Comparison of ENCODE assay signal across 23 cellular contexts in the genomic region with DNA sequence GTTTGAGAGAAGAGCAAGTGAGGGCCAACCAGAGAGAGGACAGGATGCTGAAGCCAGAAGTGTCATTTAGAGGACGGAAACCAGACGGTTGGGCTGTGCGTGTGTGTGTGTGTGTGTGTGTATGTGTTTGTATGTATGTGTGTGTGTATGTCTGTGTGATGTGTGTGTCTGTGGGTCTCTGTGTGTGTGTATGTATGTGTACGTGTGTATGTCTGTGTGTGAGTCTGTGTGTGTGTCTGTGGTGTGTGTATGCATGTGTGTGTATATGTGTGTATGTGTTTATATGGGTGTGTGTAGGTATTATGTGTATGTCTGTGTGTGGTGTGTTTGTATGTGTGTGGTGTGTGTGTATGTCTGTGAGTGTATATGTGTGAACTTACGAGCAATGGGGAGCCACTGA.
DNase-seq lines count a peak whose midpoint lies in the region; ATAC-seq and TF ChIP-seq lines count a peak whose summit lies in the region.
"Had no signal": no experiment of that assay in that cellular context is flagged by ENCODE, and none has a peak within 500 bp of the region (broad histone marks: within the 10 kb centered on the region; RNA-seq: fewer than 3 reads in every experiment).

No MANE protein-coding gene starts in this region.

- H3K4me3 Mint-ChIP-seq in T-helper 17 cell (no peak overlapping the region), neural progenitor cell (no peak overlapping the region)
- H3K4me3 Mint-ChIP-seq: CD4-positive, alpha-beta T cell; H9; HFFc6 had no signal

- no peaks in the 10 kb centered on the region for H3K36me3 ChIP-seq in heart left ventricle
- H3K36me3 ChIP-seq in right atrium auricular region: no peaks in the 10 kb centered on the region
- no peaks in the 10 kb centered on the region for H3K36me3 ChIP-seq in neural progenitor cell
- H3K36me3 ChIP-seq in ovary: no peaks in the 10 kb centered on the region
- H3K36me3 ChIP-seq: BLaER1 treated with 17β-estradiol and CSF1 and Interleukin-3, amounts not matched to agents 10 nM and 100 nM had no signal

- H3K79me2 ChIP-seq in neural progenitor cell (ENCODE audit: low read depth): no peaks in the 10 kb centered on the region

- H3K4me1 Mint-ChIP-seq in T-helper 17 cell (peaks cover 3% of the 10 kb centered on the region), neural progenitor cell (no peaks in the 10 kb centered on the region)

- H3K36me3 Mint-ChIP-seq in T-helper 17 cell (ENCODE audit: low read depth) (peaks cover 14% of the 10 kb centered on the region), neural progenitor cell (no peaks in the 10 kb centered on the region)

- H3K4me1 ChIP-seq in heart left ventricle (peaks cover 0 to 16% (median 0%) of the 10 kb centered on the region in 12 donors), right atrium auricular region (no peaks in the 10 kb centered on the region), neural progenitor cell (no peaks in the 10 kb centered on the region), ovary (ENCODE audit: insufficient read depth) (peaks cover 3% of the 10 kb centered on the region)
- H3K4me1 ChIP-seq: A549; BLaER1 treated with 17β-estradiol and CSF1 and Interleukin-3, amounts not matched to agents 10 nM and 100 nM had no signal

- H3K4me3 ChIP-seq in heart left ventricle (no peak overlapping the region), right atrium auricular region (no peak overlapping the region), neural progenitor cell (no peak overlapping the region), ovary (no peak overlapping the region)
- H3K4me3 ChIP-seq: A549; BLaER1 treated with 17β-estradiol and CSF1 and Interleukin-3, amounts not matched to agents 10 nM and 100 nM had no signal

- peak in 3 of 4 donors; percentile 28 to 48 (median 30) for ATAC-seq in heart left ventricle
- no peak for ATAC-seq in T-helper 17 cell
- ATAC-seq in GM18519 (IDR thresholded peaks at IDR 0.05; ENCODE audit: low FRiP score, unreplicated experiment): no peak
- ATAC-seq: A549, PC-3 had no signal

- no peaks in the 10 kb centered on the region for H3F3A ChIP-seq in neural progenitor cell (ENCODE audit: low read depth)

- H3K9me3 Mint-ChIP-seq in neural progenitor cell: no peaks in the 10 kb centered on the region
- H3K9me3 Mint-ChIP-seq: CD4-positive, alpha-beta T cell; HFFc6 had no signal

- H3K27ac ChIP-seq in heart left ventricle: peak overlapping the region in 1 of 12 donors; percentile 34
- H3K27ac ChIP-seq in right atrium auricular region: no peak overlapping the region
- no peak overlapping the region for H3K27ac ChIP-seq in neural progenitor cell
- no peak overlapping the region for H3K27ac ChIP-seq in ovary
- H3K27ac ChIP-seq: A549; BLaER1 treated with 17β-estradiol and CSF1 and Interleukin-3, amounts not matched to agents 10 nM and 100 nM; HL-60 had no signal

- peaks cover 78% of the 10 kb centered on the region for H3K27me3 Mint-ChIP-seq in T-helper 17 cell
- peaks cover 17% of the 10 kb centered on the region for H3K27me3 Mint-ChIP-seq in neural progenitor cell (ENCODE audit: insufficient read depth, low read depth)

- H3K27me3 ChIP-seq in heart left ventricle: peaks cover 0 to 26% (median 8%) of the 10 kb centered on the region in 9 donors
- no peaks in the 10 kb centered on the region for H3K27me3 ChIP-seq in right atrium auricular region
- no peaks in the 10 kb centered on the region for H3K27me3 ChIP-seq in neural progenitor cell
- no peaks in the 10 kb centered on the region for H3K27me3 ChIP-seq in ovary
- H3K27me3 ChIP-seq: BLaER1 treated with 17β-estradiol and CSF1 and Interleukin-3, amounts not matched to agents 10 nM and 100 nM had no signal

- DNase-seq in heart left ventricle: no peak
- DNase-seq in right atrium auricular region (ENCODE audit: low spot score): no peak
- DNase-seq in T-helper 17 cell: no peak
- no peak for DNase-seq in neural progenitor cell (ENCODE audit: low spot score)
- DNase-seq in iPS-NIHi7 (ENCODE audit: extremely low spot score): no peak
- DNase-seq in ovary: no peak
- DNase-seq: AML-193; CD4-positive, alpha-beta T cell; H9; HFFc6; Kasumi-1; NCI-H1436 treated with DMSO at 0.1 percent for 48 hours; NCI-H187 treated with DMSO at 0.1 percent for 48 hours; NCI-H446; NCI-H526; NCI-H82; NK-92 treated with Interleukin-12 subunit alpha and Interleukin-12 subunit beta, amount 100 ng/mL, for 24 hours; PC-3; SHP77 had no signal

- H3K27ac Mint-ChIP-seq in T-helper 17 cell (peak overlapping the region; percentile 67), neural progenitor cell (peak overlapping the region; percentile 0)
- H3K27ac Mint-ChIP-seq: CD4-positive, alpha-beta T cell; HFFc6 had no signal

- no peak overlapping the region for H3K4me2 ChIP-seq in neural progenitor cell
- H3K4me2 ChIP-seq: A549; BLaER1 treated with 17β-estradiol and CSF1 and Interleukin-3, amounts not matched to agents 10 nM and 100 nM had no signal

- no peaks in the 10 kb centered on the region for H4K20me1 ChIP-seq in neural progenitor cell (ENCODE audit: low read depth)
- H4K20me1 ChIP-seq: BLaER1 treated with 17β-estradiol and CSF1 and Interleukin-3, amounts not matched to agents 10 nM and 100 nM had no signal

- H3K9ac ChIP-seq in neural progenitor cell: no peak overlapping the region
- H3K9ac ChIP-seq: BLaER1 treated with 17β-estradiol and CSF1 and Interleukin-3, amounts not matched to agents 10 nM and 100 nM had no signal

- TF ChIP-seq EP300 in ovary (IDR thresholded peaks at IDR 0.05): no peak

- H3K9me3 ChIP-seq in heart left ventricle (no peaks in the 10 kb centered on the region), right atrium auricular region (no peaks in the 10 kb centered on the region), T-helper 17 cell (ENCODE audit: control insufficient read depth, low read length, poor library complexity, severe bottlenecking) (no peaks in the 10 kb centered on the region), neural progenitor cell (ENCODE audit: low read depth) (no peaks in the 10 kb centered on the region), ovary (no peaks in the 10 kb centered on the region)
- H3K9me3 ChIP-seq: A549 had no signal

- WGBS in heart left ventricle, 4 donors: 39 to 48% (median 44%) methylated on average over 5 of the region's 5 CpGs
- WGBS in ovary, 3 donors: 53 to 58% (median 55%) methylated on average over 5 of the region's 5 CpGs

- intact Hi-C loops in heart left ventricle (cut with DNase I) (no loop called here), ovary (cut with DNase I) (no loop called here)

- no peak overlapping the region for H2AFZ ChIP-seq in neural progenitor cell (replicated peaks)

- TF ChIP-seq CTCF in heart left ventricle (IDR thresholded peaks at IDR 0.05): no peak
- TF ChIP-seq CTCF in right atrium auricular region (IDR thresholded peaks at IDR 0.05): no peak
- no peak for TF ChIP-seq CTCF in neural progenitor cell (IDR thresholded peaks at IDR 0.05)
- no peak for TF ChIP-seq CTCF in ovary (IDR thresholded peaks at IDR 0.05)

- TF ChIP-seq POLR2A in heart left ventricle (IDR thresholded peaks at IDR 0.05): no peak
- TF ChIP-seq POLR2A in ovary (IDR thresholded peaks at IDR 0.05): no peak

Comparison
In these comparisons a context has a peak if more than half of its experiments do, and no peak if none do; other contexts are left out.
1. ATAC-seq: peak in heart left ventricle (3 of 4); none in T-helper 17 cell (single experiment) and GM18519 (single experiment).